22 cellular contexts compared by ENCODE assay signal in the genomic region with DNA sequence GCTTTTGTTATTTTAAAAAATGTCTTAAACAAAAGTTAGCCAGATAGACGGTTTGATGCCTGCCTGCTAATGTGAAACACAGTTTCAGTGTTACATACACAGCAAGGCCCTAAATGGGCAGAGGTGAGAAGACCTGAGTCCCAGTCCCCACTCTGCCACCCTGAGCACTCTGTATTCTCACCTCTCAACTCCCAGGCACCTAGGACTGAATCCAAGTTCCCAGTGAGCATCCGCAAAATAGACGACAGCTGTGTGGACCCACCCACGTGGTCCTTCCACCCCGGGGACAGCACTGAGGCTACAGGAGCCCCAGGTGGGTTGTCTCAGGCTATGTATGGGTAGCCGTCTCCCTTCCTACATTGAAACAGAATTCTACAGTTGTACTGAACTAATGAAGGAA.
A peak's percentile ranks its signal among the peaks of the same experiment; 100 is the strongest.
DNase-seq lines count a peak whose midpoint lies in the region; ATAC-seq and TF ChIP-seq lines count a peak whose summit lies in the region.
"Had no signal": no experiment of that assay in that cellular context is flagged by ENCODE, and none has a peak within 500 bp of the region (broad histone marks: within the 10 kb centered on the region; RNA-seq: fewer than 3 reads in every experiment).

No MANE protein-coding gene starts in this region.

- TF ChIP-seq POLR2A in right lobe of liver (IDR thresholded peaks at IDR 0.05) (no peak), stomach (IDR thresholded peaks at IDR 0.05) (no peak)

- peak overlapping the region; percentile 59 for H3K27ac ChIP-seq in colonic mucosa
- H3K27ac ChIP-seq in right lobe of liver: peak overlapping the region; percentile 27 to 77 (median 76)
- peak overlapping the region; percentile 74 to 90 (median 81) for H3K27ac ChIP-seq in stomach
- H3K27ac ChIP-seq: ovary, upper lobe of right lung had no signal

- H3K4me3 ChIP-seq in colonic mucosa (no peak overlapping the region), right lobe of liver (peak overlapping the region; percentile 15 to 64 (median 58)), stomach (peak overlapping the region in 3 of 4 donors; percentile 3 to 7 (median 4))
- H3K4me3 ChIP-seq: lung, ovary, upper lobe of right lung had no signal

- DNase-seq in DMS53 (lab: John Stamatoyannopoulos, UW): peak; percentile 52
- DNase-seq in DMS53 treated with DMSO at 0.1 percent for 48 hours (lab: John Stamatoyannopoulos, UW; ENCODE audit: unreplicated experiment): no peak
- DNase-seq in colonic mucosa: no peak
- DNase-seq in right lobe of liver: peak in 1 of 3 donors; percentile 57
- DNase-seq in stomach: no peak
- no peak for DNase-seq in GM10248 (ENCODE audit: extremely low spot score)
- DNase-seq: 8988T; activated CD4-positive, CD25-positive, alpha-beta regulatory T cell treated with anti-CD3 and anti-CD28 coated beads, Interleukin-2, amount 50 U/mL, for 72 hours; activated T-cell treated with anti-CD3 and anti-CD28 coated beads, Interleukin-2, amount 50 U/mL, for 72 hours; effector memory CD8-positive, alpha-beta T cell; glutamatergic neuron; HCEC 1CT; naive thymus-derived CD8-positive, alpha-beta T cell; NCI-H1105; NCI-H2081; NCI-H446 treated with DMSO at 0.1 percent for 48 hours; ovary; stimulated activated naive CD8-positive, alpha-beta T cell treated with anti-CD3 and anti-CD28 coated beads, Interleukin-15, Interleukin-2, amounts not matched to agents 100 U/mL and 50 U/mL, for 24 hours; upper lobe of right lung had no signal

- CTCF ChIA-PET in GM10248 (lab: Yijun Ruan, JAX): no interaction called here

- 28% methylated on average over 6 of the region's 6 CpGs for WGBS in right lobe of liver (ENCODE audit: insufficient coverage, low coverage, low lambda C conversion rate, missing lambda C conversion rate)
- WGBS in stomach, 5 donors: 32 to 42% (median 35%) methylated on average over 6 of the region's 6 CpGs

- no peak for TF ChIP-seq CTCF in colonic mucosa (IDR thresholded peaks at IDR 0.05)
- no peak for TF ChIP-seq CTCF in right lobe of liver (IDR thresholded peaks at IDR 0.05)
- TF ChIP-seq CTCF in stomach (IDR thresholded peaks at IDR 0.05): no peak
- TF ChIP-seq CTCF in GM10248 (IDR thresholded peaks at IDR 0.05; ENCODE audit: control extremely low read depth, extremely low read depth, low read depth, missing control alignments): no peak

- POLR2A ChIA-PET in GM10248 (lab: Yijun Ruan, JAX): no interaction called here

- ATAC-seq in right lobe of liver (peak; percentile 54 to 61 (median 57)), HG03039 (IDR thresholded peaks at IDR 0.05; ENCODE audit: unreplicated experiment) (no peak), HG03378 (IDR thresholded peaks at IDR 0.05; ENCODE audit: unreplicated experiment) (no peak)
- ATAC-seq: activated T-cell treated with anti-CD3 and anti-CD28 coated beads, Interleukin-2, amount 50 U/mL, for 72 hours; effector memory CD8-positive, alpha-beta T cell; naive thymus-derived CD8-positive, alpha-beta T cell; stimulated activated naive CD8-positive, alpha-beta T cell treated with anti-CD3 and anti-CD28 coated beads, Interleukin-15, Interleukin-2, amounts not matched to agents 100 U/mL and 50 U/mL, for 24 hours had no signal

- intact Hi-C loops in colonic mucosa (cut with DNase I): no loop called here
- intact Hi-C loops in right lobe of liver (cut with DNase I): no loop called here
- intact Hi-C loops in stomach (cut with DNase I; ENCODE audit: low total_unique reads): no loop called here

- no peaks in the 10 kb centered on the region for H3K27me3 ChIP-seq in colonic mucosa
- H3K27me3 ChIP-seq in right lobe of liver: no peaks in the 10 kb centered on the region
- H3K27me3 ChIP-seq in stomach: no peaks in the 10 kb centered on the region
- H3K27me3 ChIP-seq: ovary, upper lobe of right lung had no signal

- H3K9me3 ChIP-seq in colonic mucosa (no peaks in the 10 kb centered on the region), right lobe of liver (no peaks in the 10 kb centered on the region), stomach (no peaks in the 10 kb centered on the region)
- H3K9me3 ChIP-seq: ovary, upper lobe of right lung had no signal

- no peak for TF ChIP-seq EP300 in stomach (IDR thresholded peaks at IDR 0.05)

- H3K36me3 ChIP-seq in colonic mucosa (no peaks in the 10 kb centered on the region), right lobe of liver (no peaks in the 10 kb centered on the region), stomach (peaks cover 0 to 9% (median 0%) of the 10 kb centered on the region in 4 donors)
- H3K36me3 ChIP-seq: ovary, upper lobe of right lung had no signal

- H3K4me1 ChIP-seq in colonic mucosa (peaks cover 15% of the 10 kb centered on the region), right lobe of liver (peaks cover 0 to 45% (median 7%) of the 10 kb centered on the region in 4 donors), stomach (peaks cover 47 to 98% (median 80%) of the 10 kb centered on the region in 4 donors)

- peak overlapping the region in 1 of 2 donors; percentile 60 for H3K9ac ChIP-seq in colonic mucosa (ENCODE audit: low read depth in 2 of 2, low read length in 2 of 2)

Comparison
In these comparisons a context has a peak if more than half of its experiments do, and no peak if none do; other contexts are left out.
1. ATAC-seq: peak in right lobe of liver (4 of 4); none in HG03039 (single experiment) and HG03378 (single experiment).
2. Peak in every context shown above with its lines, with median percentiles within 50 percentile points of each other: H3K27ac ChIP-seq.